ENCODE assay signal across 8 cellular contexts in the genomic region with DNA sequence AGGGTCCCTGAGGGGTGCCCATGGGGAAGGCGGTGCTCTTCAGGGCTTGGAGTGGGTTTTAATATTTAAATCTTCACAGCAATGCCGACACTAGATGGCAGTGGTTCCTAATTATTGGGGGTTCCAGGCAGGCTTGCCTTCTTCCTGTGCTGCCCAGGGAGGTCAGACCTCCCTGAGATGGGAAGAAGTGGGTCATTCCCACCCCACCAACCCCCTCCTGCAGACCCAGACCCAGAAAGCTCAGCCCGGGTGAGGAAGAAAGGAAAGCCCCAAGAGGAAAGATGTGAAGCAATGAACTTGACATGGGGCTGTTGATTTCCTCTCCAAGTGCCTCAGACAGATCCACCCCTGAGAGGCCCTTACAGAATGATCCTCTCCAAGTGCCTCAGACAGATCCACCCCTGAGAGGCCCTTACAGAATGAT.
DNase-seq lines count a peak whose midpoint lies in the region; ATAC-seq and TF ChIP-seq lines count a peak whose summit lies in the region.

No MANE protein-coding gene starts in this region.

- DNase-seq in A172 (ENCODE audit: low spot score) = peak; percentile 77
- DNase-seq in GM13977 (ENCODE audit: low spot score) = peak; percentile 67
- DNase-seq in NCI-H1694 (lab: John Stamatoyannopoulos, UW) = peak; percentile 90
- DNase-seq in T-helper 9 cell = peak; percentile 50
- DNase-seq in astrocyte of the spinal cord (ENCODE audit: low read depth, low spot score) = peak; percentile 70
- peak; percentile 68 for DNase-seq in iPS DF 6.9 (ENCODE audit: low read depth, low spot score)
- DNase-seq in stimulated activated CD4-positive, alpha-beta T cell treated with anti-CD3 and anti-CD28 coated beads, Interleukin-12 subunit alpha, Interleukin-12 subunit beta, amount 100 ng/mL, for 4 hours = peak; percentile 42

- peak; percentile 76 for TF ChIP-seq CTCF in GM13977 (IDR thresholded peaks at IDR 0.05; ENCODE audit: extremely low read depth, insufficient read depth, missing control alignments)
- peak; percentile 55 for TF ChIP-seq CTCF in astrocyte of the spinal cord (IDR thresholded peaks at IDR 0.05; ENCODE audit: low read depth, low read length)

- H3K27ac ChIP-seq in iPS DF 6.9 (ENCODE audit: low read length) = no peak overlapping the region

- in situ Hi-C loops in GM13977 (cut with MboI; ENCODE audit: low pct_unique_long_range_greater_than_20kb, low sequenced_read_pairs, unreplicated experiment) (loop anchor here (10.0 to 25.0 kb wide), 2 partner anchors 135 to 307 kb away; no protein-coding TSS in a partner anchor), astrocyte of the spinal cord (cut with HindIII; ENCODE audit: low sequenced_read_pairs) (no loop called here)

- no peaks in the 10 kb centered on the region for H3K9me3 ChIP-seq in iPS DF 6.9 (ENCODE audit: control insufficient read depth, insufficient read depth, low read length)

- WGBS in iPS DF 6.9 (ENCODE audit: insufficient coverage, insufficient read length) = no CpG with 5 or more reads among the region's 3 CpGs

- H3K4me3 ChIP-seq in astrocyte of the spinal cord (ENCODE audit: low read depth, low read length) = no peak overlapping the region
- H3K4me3 ChIP-seq in iPS DF 6.9 (ENCODE audit: low read length) = no peak overlapping the region

- no peaks in the 10 kb centered on the region for H3K4me1 ChIP-seq in iPS DF 6.9 (ENCODE audit: control insufficient read depth, insufficient read depth, low read length)

- H3K27me3 ChIP-seq in iPS DF 6.9 (ENCODE audit: control insufficient read depth, insufficient read depth, low read length) = no peaks in the 10 kb centered on the region

- ATAC-seq in HG02798 (IDR thresholded peaks at IDR 0.05; ENCODE audit: poor library complexity, unreplicated experiment) = peak; percentile 93

- no peaks in the 10 kb centered on the region for H3K36me3 ChIP-seq in iPS DF 6.9 (ENCODE audit: control insufficient read depth, insufficient read depth, low read length)
